ENCODE assay signal across 8 cellular contexts in genomic region chr9:127396253-127396807, GRCh38. TPM values are rescaled to one million over a fixed set of nuclear protein-coding genes. Genes with fewer than 3 reads are reported as not detected.
DNase-seq lines count a peak whose midpoint lies in the region; ATAC-seq, FAIRE-seq and TF ChIP-seq lines count a peak whose summit lies in the region.

No MANE protein-coding gene starts in this region.

- peaks cover 52 to 81% (median 71%) of the 10 kb centered on the region in 5 donors for H3K27me3 Mint-ChIP-seq in naive thymus-derived CD4-positive, alpha-beta T cell

- no peak for ATAC-seq in naive thymus-derived CD4-positive, alpha-beta T cell
- no peak for ATAC-seq in GM19463 (IDR thresholded peaks at IDR 0.05; ENCODE audit: unreplicated experiment)

- peaks cover 7% of the 10 kb centered on the region for H3K4me1 ChIP-seq in BE2C
- H3K4me1 ChIP-seq in colonic mucosa: peaks cover 4% of the 10 kb centered on the region
- H3K4me1 ChIP-seq in naive thymus-derived CD4-positive, alpha-beta T cell (ENCODE audit: control insufficient read depth in 2 of 2, insufficient read depth in 2 of 2, low read length in 2 of 2): peaks cover 10 to 15% of the 10 kb centered on the region in 2 donors

- DNase-seq in BE2C (no peak), HTR-8/SVneo (ENCODE audit: insufficient read length, low spot score) (no peak), colonic mucosa (no peak), superior temporal gyrus (ENCODE audit: extremely low spot score) (no peak), frontal cortex (ENCODE audit: low spot score in 2 of 2) (no peak), Ammon's horn (ENCODE audit: low spot score) (no peak)
- no peak for DNase-seq in naive thymus-derived CD4-positive, alpha-beta T cell

- H3K9me3 ChIP-seq in BE2C: no peaks in the 10 kb centered on the region
- H3K9me3 ChIP-seq in colonic mucosa: no peaks in the 10 kb centered on the region
- H3K9me3 ChIP-seq in naive thymus-derived CD4-positive, alpha-beta T cell (ENCODE audit: control insufficient read depth in 2 of 3, low read length in 3 of 3): no peaks in the 10 kb centered on the region

- POLR2A ChIA-PET in naive thymus-derived CD4-positive, alpha-beta T cell (lab: Charles Lee): interaction anchor here (0.9 to 1.8 kb wide), 5 partner anchors 9 to 55 kb away, joined by 3 to 5 read pairs (median 3); partner anchors contain the start of genes LRSAM1 and RPL12

- no peaks in the 10 kb centered on the region for H3K36me3 ChIP-seq in BE2C
- H3K36me3 ChIP-seq in colonic mucosa: no peaks in the 10 kb centered on the region
- no peaks in the 10 kb centered on the region for H3K36me3 ChIP-seq in naive thymus-derived CD4-positive, alpha-beta T cell (ENCODE audit: control insufficient read depth in 2 of 3, insufficient read depth in 3 of 3, low read length in 3 of 3)

- peak overlapping the region; percentile 56 to 70 for H3K9ac ChIP-seq in colonic mucosa (ENCODE audit: low read depth in 2 of 2, low read length in 2 of 2)

- intact Hi-C loops in colonic mucosa (cut with DNase I): loop anchor here (5.0 to 10.0 kb wide), 3 partner anchors 51 to 182 kb away; no protein-coding TSS in a partner anchor
- intact Hi-C loops in naive thymus-derived CD4-positive, alpha-beta T cell (cut with micrococcal nuclease): loop anchor here (1.0 to 2.0 kb wide), 3 partner anchors 8 to 172 kb away; partner anchors contain the start of genes LRSAM1 (in 1 of the 2) and RPL12 (in 1 of the 2)

- H3K4me3 ChIP-seq in BE2C (ENCODE audit: low read depth, low read length) (peak overlapping the region; percentile 66), colonic mucosa (peak overlapping the region; percentile 58)
- H3K4me3 ChIP-seq in naive thymus-derived CD4-positive, alpha-beta T cell (ENCODE audit: low read length): peak overlapping the region; percentile 22

- CTCF ChIA-PET in naive thymus-derived CD4-positive, alpha-beta T cell (lab: Charles Lee): interaction anchor here (1.4 to 1.9 kb wide), 2 partner anchors 9 to 181 kb away, joined by 4 to 6 read pairs; no protein-coding TSS in a partner anchor

- peaks cover 11 to 26% (median 16%) of the 10 kb centered on the region in 7 donors for H3K4me1 Mint-ChIP-seq in naive thymus-derived CD4-positive, alpha-beta T cell

- no peaks in the 10 kb centered on the region for H3K36me3 Mint-ChIP-seq in naive thymus-derived CD4-positive, alpha-beta T cell

- TF ChIP-seq CTCF in BE2C (IDR thresholded peaks at IDR 0.05; ENCODE audit: low read depth, low read length): no peak
- no peak for TF ChIP-seq CTCF in colonic mucosa (IDR thresholded peaks at IDR 0.05)

- peaks cover 0 to 2% (median 0%) of the 10 kb centered on the region in 11 donors for H3K9me3 Mint-ChIP-seq in naive thymus-derived CD4-positive, alpha-beta T cell

- no peaks in the 10 kb centered on the region for H3K27me3 ChIP-seq in BE2C
- H3K27me3 ChIP-seq in colonic mucosa: no peaks in the 10 kb centered on the region
- H3K27me3 ChIP-seq in naive thymus-derived CD4-positive, alpha-beta T cell (ENCODE audit: control insufficient read depth in 2 of 2, insufficient read depth in 2 of 2, low read length in 2 of 2): peaks cover 0 to 55% of the 10 kb centered on the region in 2 donors

- no peak overlapping the region for H3K27ac Mint-ChIP-seq in naive thymus-derived CD4-positive, alpha-beta T cell

- peak; percentile 9 for FAIRE-seq in HTR-8/SVneo (lab: Jason Lieb, UNC)
- FAIRE-seq in frontal cortex (lab: Jason Lieb, UNC): no peak

- no peak overlapping the region for H3K27ac ChIP-seq in colonic mucosa
- no peak overlapping the region for H3K27ac ChIP-seq in naive thymus-derived CD4-positive, alpha-beta T cell (ENCODE audit: low read depth, low read length)

- peak overlapping the region; percentile 23 to 74 (median 60) for H3K4me3 Mint-ChIP-seq in naive thymus-derived CD4-positive, alpha-beta T cell

RNA-seq across cellular contexts. Expression of gene SLC2A8, which starts 0.6 kb away (rescaled TPM):
- 39.2 TPM for polyA plus RNA-seq in BE2C (2012; ENCODE audit: insufficient read depth, insufficient read length, low read depth)
- 10 to 100 TPM; 20.4 to 33.6 TPM for total RNA-seq in colonic mucosa
- total RNA-seq in naive thymus-derived CD4-positive, alpha-beta T cell: 1 to 10 TPM in 3 of 5 experiments, under 1 TPM in 2; 0.27 to 4.8 (median 1.3) TPM
- polyA plus RNA-seq in naive thymus-derived CD4-positive, alpha-beta T cell: not detected
- 9.0 TPM for total RNA-seq in frontal cortex

RNA-seq across cellular contexts. Expression of gene ZNF79, which starts 27.9 kb away (rescaled TPM):
- 12.8 TPM for polyA plus RNA-seq in BE2C (2012; ENCODE audit: insufficient read depth, insufficient read length, low read depth)
- total RNA-seq in colonic mucosa (1 to 10 TPM; 5.8 to 6.4 TPM), frontal cortex (12.2 TPM)
- total RNA-seq in naive thymus-derived CD4-positive, alpha-beta T cell: 10 to 100 TPM in 3 of 5 experiments, 1 to 10 TPM in 2; 4.8 to 17.8 (median 13.6) TPM
- polyA plus RNA-seq in naive thymus-derived CD4-positive, alpha-beta T cell: 10 to 100 TPM in 1 of 2 donors, 1 to 10 TPM in 1; 5.1 to 10.8 TPM

RNA-seq across cellular contexts. Expression of gene RPL12, which starts 54.9 kb away (rescaled TPM):
- 694 TPM for polyA plus RNA-seq in BE2C (2012; ENCODE audit: insufficient read depth, insufficient read length, low read depth)
- total RNA-seq in colonic mucosa (100 to 1,000 TPM; 916 to 973 TPM), frontal cortex (717 TPM)
- 1,000 to 10,000 TPM; 1,005 to 1,932 (median 1,675) TPM for total RNA-seq in naive thymus-derived CD4-positive, alpha-beta T cell
- 1,000 to 10,000 TPM; 1,937 to 1,958 TPM for polyA plus RNA-seq in naive thymus-derived CD4-positive, alpha-beta T cell

RNA-seq across cellular contexts. Expression of gene LRSAM1, which starts 55.0 kb away (rescaled TPM):
- 20.5 TPM for polyA plus RNA-seq in BE2C (2012; ENCODE audit: insufficient read depth, insufficient read length, low read depth)
- total RNA-seq in colonic mucosa (10 to 100 TPM; 14.7 to 15.6 TPM), frontal cortex (23.6 TPM)
- 10 to 100 TPM; 15.1 to 23.3 (median 19.8) TPM for total RNA-seq in naive thymus-derived CD4-positive, alpha-beta T cell
- polyA plus RNA-seq in naive thymus-derived CD4-positive, alpha-beta T cell: 1 to 10 TPM; 4.0 to 7.7 TPM
